Comparison of ENCODE assay signal across 8 cellular contexts in genomic region chr16:87465306-87465705, GRCh38. TPM values are rescaled to one million over a fixed set of nuclear protein-coding genes. Genes with fewer than 3 reads are reported as not detected.
DNase-seq lines count a peak whose midpoint lies in the region; ATAC-seq and TF ChIP-seq lines count a peak whose summit lies in the region.

No MANE protein-coding gene starts in this region.

- no peaks in the 10 kb centered on the region for H3K27me3 Mint-ChIP-seq in dendritic cell treated with granulocyte-macrophage colony-stimulating factor and Interleukin-4, amounts not matched to agents 40 ng/mL and 50 ng/mL, for 4 days
- no peaks in the 10 kb centered on the region for H3K27me3 Mint-ChIP-seq in type B pancreatic cell

- intact Hi-C loops in dendritic cell treated with granulocyte-macrophage colony-stimulating factor and Interleukin-4, amounts not matched to agents 40 ng/mL and 50 ng/mL, for 4 days (cut with micrococcal nuclease): loop anchor here (2.0 kb wide), 1 partner anchor 27 kb away; the partner anchor contains the start of gene ZCCHC14

- H3K27ac Mint-ChIP-seq in dendritic cell treated with granulocyte-macrophage colony-stimulating factor and Interleukin-4, amounts not matched to agents 40 ng/mL and 50 ng/mL, for 4 days: peak overlapping the region; percentile 96
- peak overlapping the region; percentile 89 for H3K27ac Mint-ChIP-seq in type B pancreatic cell

- peak overlapping the region; percentile 69 for H3K4me3 Mint-ChIP-seq in dendritic cell treated with granulocyte-macrophage colony-stimulating factor and Interleukin-4, amounts not matched to agents 40 ng/mL and 50 ng/mL, for 4 days
- peak overlapping the region; percentile 64 for H3K4me3 Mint-ChIP-seq in type B pancreatic cell

- no peaks in the 10 kb centered on the region for H3K9me3 Mint-ChIP-seq in dendritic cell treated with granulocyte-macrophage colony-stimulating factor and Interleukin-4, amounts not matched to agents 40 ng/mL and 50 ng/mL, for 4 days
- H3K9me3 Mint-ChIP-seq in type B pancreatic cell: no peaks in the 10 kb centered on the region

- TF ChIP-seq CTCF in type B pancreatic cell (conservative IDR thresholded peaks at IDR 0.05): no peak

- peaks cover 7% of the 10 kb centered on the region for H3K36me3 Mint-ChIP-seq in dendritic cell treated with granulocyte-macrophage colony-stimulating factor and Interleukin-4, amounts not matched to agents 40 ng/mL and 50 ng/mL, for 4 days (ENCODE audit: low read depth)
- peaks cover 6% of the 10 kb centered on the region for H3K36me3 Mint-ChIP-seq in type B pancreatic cell

- peaks cover 51% of the 10 kb centered on the region for H3K4me1 Mint-ChIP-seq in dendritic cell treated with granulocyte-macrophage colony-stimulating factor and Interleukin-4, amounts not matched to agents 40 ng/mL and 50 ng/mL, for 4 days (ENCODE audit: low read depth)
- peaks cover 48% of the 10 kb centered on the region for H3K4me1 Mint-ChIP-seq in type B pancreatic cell (ENCODE audit: unreplicated experiment)

- no peak for ATAC-seq in GM21786 (IDR thresholded peaks at IDR 0.05; ENCODE audit: unreplicated experiment)

- DNase-seq in GM04504 (ENCODE audit: low read depth) (peak; percentile 79), OCI-M1 (lab: John Stamatoyannopoulos, UW) (peak; percentile 96), medulla oblongata (ENCODE audit: extremely low spot score) (peak; percentile 33), type B pancreatic cell (ENCODE audit: extremely low spot score, unreplicated experiment) (no peak), NAMALWA (ENCODE audit: low spot score) (no peak)
- DNase-seq in stimulated activated CD4-positive, alpha-beta T cell treated with anti-CD3 and anti-CD28 coated beads, Interleukin-1b, Interleukin-23, amount 100 ng/mL, for 48 hours: no peak

RNA-seq across cellular contexts. Expression of gene ZCCHC14, which starts 27.5 kb away (rescaled TPM):
- 23.5 and 32.3 TPM in 2 replicates for total RNA-seq in type B pancreatic cell (ENCODE audit: low replicate concordance)

Comparison
In these comparisons a context has a peak if more than half of its experiments do, and no peak if none do; other contexts are left out.
1. DNase-seq: peak in GM04504 (single experiment), OCI-M1 (single experiment) and medulla oblongata (single experiment); none in type B pancreatic cell (single experiment), stimulated activated CD4-positive, alpha-beta T cell treated with anti-CD3 and anti-CD28 coated beads, Interleukin-1b, Interleukin-23, amount 100 ng/mL, for 48 hours (single experiment) and NAMALWA (single experiment).